Comparison of ENCODE assay signal across 1 cellular context in the genomic region with DNA sequence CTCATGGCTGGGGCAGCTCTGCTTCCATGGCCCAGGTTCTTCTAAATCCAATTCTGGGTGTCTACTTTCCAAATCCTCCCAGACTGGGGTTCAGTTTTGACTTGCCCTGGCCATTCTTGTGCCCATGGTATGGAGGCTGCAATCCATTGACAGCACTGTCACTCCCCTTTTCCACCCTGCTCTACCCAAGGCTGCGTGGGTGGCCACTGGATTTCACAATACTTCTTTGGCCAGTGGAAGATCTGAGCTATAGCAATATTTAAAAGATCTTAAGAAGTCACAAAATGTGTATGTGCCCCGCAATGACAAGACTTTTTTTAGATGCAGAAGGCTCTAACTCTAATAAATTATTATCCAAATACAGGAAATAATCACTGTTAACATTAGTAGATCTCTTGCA.
TF ChIP-seq lines count a peak whose summit lies in the region.

No MANE protein-coding gene starts in this region.

TF ChIP-seq in IMR-90, 13 proteins besides CTCF, POLR2A, EP300 and RAD21:
- no peak for TF ChIP-seq BHLHE40 (IDR thresholded peaks at IDR 0.05; ENCODE audit: low read depth, low read length)
- TF ChIP-seq SMC3 (IDR thresholded peaks at IDR 0.05; ENCODE audit: low read depth, low read length) = no peak
- peak; percentile 50 for TF ChIP-seq CEBPB (IDR thresholded peaks at IDR 0.05; ENCODE audit: low read depth, low read length)
- no peak for TF ChIP-seq RCOR1 (IDR thresholded peaks at IDR 0.05; ENCODE audit: insufficient replicate concordance, low read length)
- no peak for TF ChIP-seq RFX5 (IDR thresholded peaks at IDR 0.05; ENCODE audit: low read depth, low read length)
- TF ChIP-seq NFE2L2 (IDR thresholded peaks at IDR 0.05; ENCODE audit: low read depth, low read length) = no peak
